In the genomic region with DNA sequence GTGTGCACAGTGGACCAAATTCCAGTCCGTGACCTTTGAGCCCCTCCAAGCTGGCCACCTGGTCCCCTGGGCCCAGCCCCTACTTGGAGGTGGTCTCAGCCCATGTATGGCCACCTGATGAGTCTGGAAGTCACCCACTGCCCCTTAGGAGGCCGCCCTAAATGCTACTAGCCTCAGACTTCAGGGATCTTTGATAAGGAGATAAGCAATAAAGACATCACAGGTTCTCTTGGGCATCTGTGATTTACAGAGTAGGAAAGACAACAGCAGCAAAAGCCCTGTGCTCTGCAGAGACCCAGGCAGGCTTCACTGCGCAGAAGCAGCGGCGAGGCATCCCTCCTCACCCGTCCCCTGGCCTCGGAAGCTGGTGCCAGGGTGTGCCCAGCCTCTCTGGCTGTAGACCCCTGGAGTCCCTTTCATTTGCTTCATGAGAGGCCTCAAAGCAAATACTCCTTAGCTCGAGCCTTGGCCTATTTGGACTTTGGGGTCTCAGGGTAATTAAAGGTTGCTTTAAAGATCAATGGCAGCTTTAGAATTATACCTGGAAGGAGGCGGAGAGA, we compare ENCODE assay signal across 19 cellular contexts.
A peak's percentile ranks its signal among the peaks of the same experiment; 100 is the strongest.
DNase-seq lines count a peak whose midpoint lies in the region; ATAC-seq, FAIRE-seq and TF ChIP-seq lines count a peak whose summit lies in the region.
"Had no signal": no experiment of that assay in that cellular context is flagged by ENCODE, and none has a peak within 500 bp of the region (broad histone marks: within the 10 kb centered on the region; RNA-seq: fewer than 3 reads in every experiment).

No MANE protein-coding gene starts in this region.

- H3K4me1 Mint-ChIP-seq in stimulated activated naive CD8-positive, alpha-beta T cell treated with anti-CD3 and anti-CD28 coated beads, Interleukin-15, amount 100 ng/mL, for 72 hours, result peaks cover 21% of the 10 kb centered on the region
- H3K4me1 Mint-ChIP-seq in endothelial cell (ENCODE audit: unreplicated experiment), result peaks cover 3% of the 10 kb centered on the region

- no peaks in the 10 kb centered on the region for H4K20me1 ChIP-seq in HepG2 (ENCODE audit: insufficient read depth, low read length)

- intact Hi-C loops in HepG2 (cut with micrococcal nuclease; ENCODE audit: unreplicated experiment) (no loop called here), spleen (cut with DNase I; ENCODE audit: low total_unique reads) (no loop called here)

- no peak for TF ChIP-seq RAD21 in HepG2 (CRISPR knock-in tag; IDR thresholded peaks at IDR 0.05)

- H3K27me3 Mint-ChIP-seq in stimulated activated naive CD8-positive, alpha-beta T cell treated with anti-CD3 and anti-CD28 coated beads, Interleukin-15, amount 100 ng/mL, for 72 hours, result no peaks in the 10 kb centered on the region
- peaks cover 10% of the 10 kb centered on the region for H3K27me3 Mint-ChIP-seq in endothelial cell (ENCODE audit: unreplicated experiment)
- H3K27me3 Mint-ChIP-seq: CD4-positive, alpha-beta T cell had no signal

- H3K36me3 ChIP-seq in HepG2 (replicated peaks in 1 of 2; ENCODE audit: control insufficient read depth in 1 of 2, insufficient read depth in 2 of 2, low read length in 2 of 2) (no peaks in the 10 kb centered on the region; a peak in 1 of 5 replicates), spleen (peaks cover 0 to 31% (median 0%) of the 10 kb centered on the region in 6 donors), tibial nerve (peaks cover 0 to 8% (median 0%) of the 10 kb centered on the region in 3 donors)
- H3K36me3 ChIP-seq: BE2C, HAP-1 had no signal

- 98% methylated on average over 8 of the region's 9 CpGs for WGBS in HepG2 (ENCODE audit: low lambda C conversion rate)
- 90 to 97% (median 92%) methylated on average over 5 to 9 of the region's 9 CpGs for WGBS in spleen, 5 donors
- WGBS in tibial nerve, 2 donors, result 87 to 89% methylated on average over 9 of the region's 9 CpGs

- H3K27ac ChIP-seq in HepG2 (ENCODE audit: extremely low read length, insufficient read depth, low read length), result no peak overlapping the region
- H3K27ac ChIP-seq in spleen, result no peak overlapping the region
- no peak overlapping the region for H3K27ac ChIP-seq in tibial nerve
- H3K27ac ChIP-seq: GM23248 had no signal

- BruUV-seq in HepG2 (replicated peaks; lab: Mats Ljungman, UMichigan), result no TSS peak

- H3K9me3 ChIP-seq in HepG2 (ENCODE audit: low read length), result no peaks in the 10 kb centered on the region
- no peaks in the 10 kb centered on the region for H3K9me3 ChIP-seq in spleen
- H3K9me3 ChIP-seq in tibial nerve, result no peaks in the 10 kb centered on the region
- H3K9me3 ChIP-seq: BE2C, Caco-2, HAP-1 had no signal

- no peak overlapping the region for H2AFZ ChIP-seq in HepG2 (ENCODE audit: low read length)
- H2AFZ ChIP-seq: GM23248 had no signal

- no peak overlapping the region for H3K4me3 ChIP-seq in HepG2 (replicated peaks in 1 of 3; ENCODE audit: insufficient read depth in 1 of 3, low read depth in 2 of 3, low read length in 3 of 3)
- no peak overlapping the region for H3K4me3 ChIP-seq in spleen
- H3K4me3 ChIP-seq in tibial nerve, result no peak overlapping the region
- H3K4me3 ChIP-seq: GM23248, HAP-1 had no signal

- no peaks in the 10 kb centered on the region for H3K79me2 ChIP-seq in HepG2 (ENCODE audit: insufficient read depth, low read length)

- H3K36me3 Mint-ChIP-seq in endothelial cell (ENCODE audit: low read depth, unreplicated experiment), result peaks cover 4% of the 10 kb centered on the region

- in situ Hi-C loops in HepG2 (cut with HindIII; ENCODE audit: extremely low pct_ligation_motif_present, low pct_unique_long_range_greater_than_20kb), result no loop called here

- peaks cover 7% of the 10 kb centered on the region; the same call in 1 of the 2 replicates for H3K4me1 ChIP-seq in HepG2 (ENCODE audit: insufficient read depth, low read length)
- H3K4me1 ChIP-seq in spleen, result no peaks in the 10 kb centered on the region
- H3K4me1 ChIP-seq in tibial nerve, result no peaks in the 10 kb centered on the region
- H3K4me1 ChIP-seq: BE2C, HAP-1 had no signal

- H3K4me3 Mint-ChIP-seq in stimulated activated naive CD8-positive, alpha-beta T cell treated with anti-CD3 and anti-CD28 coated beads, Interleukin-15, amount 100 ng/mL, for 72 hours, result no peak overlapping the region
- H3K4me3 Mint-ChIP-seq in endothelial cell (ENCODE audit: unreplicated experiment), result no peak overlapping the region
- H3K4me3 Mint-ChIP-seq: CD4-positive, alpha-beta T cell had no signal

- ATAC-seq in stimulated activated naive CD8-positive, alpha-beta T cell treated with anti-CD3 and anti-CD28 coated beads, Interleukin-15, amount 100 ng/mL, for 72 hours, result no peak
- ATAC-seq in stimulated activated naive CD8-positive, alpha-beta T cell treated with anti-CD3 and anti-CD28 coated beads, Interleukin-15, Interleukin-2, amounts not matched to agents 100 U/mL and 50 U/mL, for 24 hours, result no peak
- ATAC-seq in HepG2, result no peak

- TF ChIP-seq POLR2A in HepG2 (IDR thresholded peaks at IDR 0.05; ENCODE audit: insufficient read depth in 1 of 2, low read depth in 2 of 2, low read length in 2 of 2) (no peak), spleen (IDR thresholded peaks at IDR 0.05) (no peak), tibial nerve (IDR thresholded peaks at IDR 0.05) (no peak)

- H3K9ac ChIP-seq in HepG2 (ENCODE audit: insufficient read depth, low read depth, low read length), result no peak overlapping the region
- H3K9ac ChIP-seq: GM23248 had no signal

- TF ChIP-seq EP300 in HepG2 (IDR thresholded peaks at IDR 0.05; ENCODE audit: low read depth in 2 of 2, low read length in 2 of 2) (no peak), HepG2 (CRISPR knock-in tag; IDR thresholded peaks at IDR 0.05; ENCODE audit: borderline replicate concordance) (no peak), tibial nerve (IDR thresholded peaks at IDR 0.05) (no peak)

- TF ChIP-seq CTCF in HepG2 (CRISPR knock-in tag; IDR thresholded peaks at IDR 0.05) (no peak), spleen (IDR thresholded peaks at IDR 0.05 in 8 of 11, conservative IDR thresholded peaks at IDR 0.05 in 3 of 11) (no peak), tibial nerve (IDR thresholded peaks at IDR 0.05) (no peak), endothelial cell (IDR thresholded peaks at IDR 0.05; ENCODE audit: unreplicated experiment) (no peak)

- FAIRE-seq in HepG2 (lab: Jason Lieb, UNC), result no peak
- FAIRE-seq: A204.1, D721Med, G401.6, GM12891, GM19239 had no signal

- POLR2A ChIA-PET in HepG2 (lab: Yijun Ruan, JAX), result no interaction called here

- no peaks in the 10 kb centered on the region for H3K27me3 ChIP-seq in HepG2 (ENCODE audit: control insufficient read depth in 1 of 2, insufficient read depth in 2 of 2, low read length in 2 of 2)
- no peaks in the 10 kb centered on the region for H3K27me3 ChIP-seq in spleen (replicated peaks in 1 of 7)
- H3K27me3 ChIP-seq in tibial nerve, result no peaks in the 10 kb centered on the region
- H3K27me3 ChIP-seq: BE2C had no signal

- H3K27ac Mint-ChIP-seq in stimulated activated naive CD8-positive, alpha-beta T cell treated with anti-CD3 and anti-CD28 coated beads, Interleukin-15, amount 100 ng/mL, for 72 hours, result peak overlapping the region; percentile 52 to 54
- no peak overlapping the region for H3K27ac Mint-ChIP-seq in endothelial cell (ENCODE audit: unreplicated experiment)
- H3K27ac Mint-ChIP-seq: CD4-positive, alpha-beta T cell had no signal

- CTCF ChIA-PET in HepG2 (lab: Yijun Ruan, JAX; ENCODE audit: low intra/inter-chr PET ratio, low total read pairs), result no interaction called here

- H3K4me2 ChIP-seq in HepG2 (ENCODE audit: low read depth, low read length), result no peak overlapping the region

- DNase-seq in stimulated activated naive CD8-positive, alpha-beta T cell treated with anti-CD3 and anti-CD28 coated beads, Interleukin-15, amount 100 ng/mL, for 72 hours, result no peak
- DNase-seq in stimulated activated naive CD8-positive, alpha-beta T cell treated with anti-CD3 and anti-CD28 coated beads, Interleukin-15, Interleukin-2, amounts not matched to agents 100 U/mL and 50 U/mL, for 24 hours, result no peak
- DNase-seq in HepG2 (ENCODE audit: low spot score) (no peak), spleen (peak; percentile 41), mucosa of gallbladder (ENCODE audit: low spot score) (no peak), tibial nerve (ENCODE audit: low spot score in 2 of 2) (no peak), endothelial cell (ENCODE audit: low spot score) (no peak)
- DNase-seq: ACHN; BE2C; C1 segment of cervical spinal cord; CD4-positive, alpha-beta T cell; GM23248 had no signal

- no peaks in the 10 kb centered on the region for H3K9me3 Mint-ChIP-seq in stimulated activated naive CD8-positive, alpha-beta T cell treated with anti-CD3 and anti-CD28 coated beads, Interleukin-15, amount 100 ng/mL, for 72 hours
- no peaks in the 10 kb centered on the region for H3K9me3 Mint-ChIP-seq in endothelial cell (ENCODE audit: unreplicated experiment)
- H3K9me3 Mint-ChIP-seq: CD4-positive, alpha-beta T cell had no signal

TF ChIP-seq in HepG2, 621 proteins besides CTCF, POLR2A, EP300 and RAD21:
- TF ChIP-seq HMG20B (CRISPR knock-in tag; conservative IDR thresholded peaks at IDR 0.05) (no peak), HNF4A (CRISPR knock-in tag; IDR thresholded peaks at IDR 0.05) (0 out of 2 replicates have a peak, but pooled peaks have one; percentile 15)
